11 cellular contexts compared by ENCODE assay signal in genomic region chrX:129983575-129984131, GRCh38. TPM values are rescaled to one million over a fixed set of nuclear protein-coding genes. Genes with fewer than 3 reads are reported as not detected.
DNase-seq lines count a peak whose midpoint lies in the region; ATAC-seq and TF ChIP-seq lines count a peak whose summit lies in the region.
"Had no signal": no experiment of that assay in that cellular context is flagged by ENCODE, and none has a peak within 500 bp of the region (broad histone marks: within the 10 kb centered on the region; RNA-seq: fewer than 3 reads in every experiment).

No MANE protein-coding gene starts in this region.

- no peaks in the 10 kb centered on the region for H3K9me3 Mint-ChIP-seq in chondrocyte (ENCODE audit: low read depth)
- H3K9me3 Mint-ChIP-seq: T-helper 1 cell treated with Interleukin-12 subunit alpha and Interleukin-12 subunit beta and Interleukin-4 antibody, amounts not matched to agents 30 μg/mL and 1 μg/mL, for 36 hours had no signal

- no peaks in the 10 kb centered on the region for H3K36me3 Mint-ChIP-seq in chondrocyte (ENCODE audit: low read depth)
- H3K36me3 Mint-ChIP-seq in T-helper 17 cell (ENCODE audit: low read depth): no peaks in the 10 kb centered on the region

- no peak for TF ChIP-seq RAD21 in Ishikawa (IDR thresholded peaks at IDR 0.05; ENCODE audit: low read depth)

- H3K4me3 ChIP-seq in fibroblast of villous mesenchyme (ENCODE audit: low read depth, low read length): no peak overlapping the region

- H3K27ac Mint-ChIP-seq in chondrocyte (ENCODE audit: unreplicated experiment): no peak overlapping the region
- no peak overlapping the region for H3K27ac Mint-ChIP-seq in T-helper 17 cell
- H3K27ac Mint-ChIP-seq: T-helper 1 cell treated with Interleukin-12 subunit alpha and Interleukin-12 subunit beta and Interleukin-4 antibody, amounts not matched to agents 30 μg/mL and 1 μg/mL, for 36 hours had no signal

- DNase-seq in NCI-H146 (lab: John Stamatoyannopoulos, UW) (peak; percentile 44), NCI-H146 treated with DMSO at 0.1 percent for 48 hours (lab: John Stamatoyannopoulos, UW; ENCODE audit: unreplicated experiment) (no peak), fibroblast of villous mesenchyme (ENCODE audit: low read depth) (peak; percentile 10), sciatic nerve (ENCODE audit: low spot score) (peak; percentile 60), AG08395 (ENCODE audit: low spot score) (no peak), chondrocyte (ENCODE audit: low spot score) (no peak), T-helper 17 cell (no peak)
- DNase-seq: NCI-H446 treated with DMSO at 0.1 percent for 48 hours, occipital lobe had no signal

- TF ChIP-seq EP300 in Ishikawa (IDR thresholded peaks at IDR 0.05; ENCODE audit: borderline replicate concordance): no peak

- ATAC-seq in sciatic nerve (no peak), T-helper 17 cell (no peak)

- H3K4me3 Mint-ChIP-seq in chondrocyte (ENCODE audit: unreplicated experiment) (no peak overlapping the region), T-helper 17 cell (no peak overlapping the region)

- intact Hi-C loops in sciatic nerve (cut with DNase I): no loop called here

- H3K27me3 Mint-ChIP-seq in chondrocyte (ENCODE audit: low read depth): no peaks in the 10 kb centered on the region
- no peaks in the 10 kb centered on the region for H3K27me3 Mint-ChIP-seq in T-helper 17 cell

- TF ChIP-seq CTCF in fibroblast of villous mesenchyme (IDR thresholded peaks at IDR 0.05; ENCODE audit: insufficient read depth, low read depth, low read length): no peak
- no peak for TF ChIP-seq CTCF in chondrocyte (IDR thresholded peaks at IDR 0.05)

- H3K4me1 Mint-ChIP-seq in chondrocyte (ENCODE audit: low read depth) (peaks cover 9% of the 10 kb centered on the region), T-helper 17 cell (peaks cover 24% of the 10 kb centered on the region)

- no peaks in the 10 kb centered on the region for H3K9me3 ChIP-seq in T-helper 17 cell (ENCODE audit: control insufficient read depth, low read length, poor library complexity, severe bottlenecking)

TF ChIP-seq in Ishikawa, 13 proteins besides CTCF, POLR2A, EP300 and RAD21:
- TF ChIP-seq EGR1 (IDR thresholded peaks at IDR 0.05) (no peak), TEAD4 (IDR thresholded peaks at IDR 0.05) (no peak), YY1 (IDR thresholded peaks at IDR 0.05; ENCODE audit: low read depth) (no peak), TCF12 (IDR thresholded peaks at IDR 0.05; ENCODE audit: low read depth) (no peak), FOXM1 (IDR thresholded peaks at IDR 0.05; ENCODE audit: borderline replicate concordance, low read depth) (no peak), CEBPB (IDR thresholded peaks at IDR 0.05) (no peak), ZBTB7A (IDR thresholded peaks at IDR 0.05; ENCODE audit: low read depth) (0 out of 2 replicates have a peak, but pooled peaks have one; percentile 15), USF1 (IDR thresholded peaks at IDR 0.05) (no peak)

RNA-seq across cellular contexts. Expression of gene BCORL1, which starts 1.2 kb away (rescaled TPM):
- total RNA-seq in fibroblast of villous mesenchyme: 1.3 and 2.6 TPM in 2 replicates
- total RNA-seq in sciatic nerve: 25.1 TPM
- total RNA-seq in chondrocyte: 19.7 to 20.6 TPM (median 20.0 TPM) in 3 replicates
- total RNA-seq in T-helper 17 cell: 10 to 100 TPM in 1 of 2 donors, 1 to 10 TPM in 1; 8.0 to 10.8 TPM

Comparison
In these comparisons a context has a peak if more than half of its experiments do, and no peak if none do; other contexts are left out.
1. DNase-seq: peak in NCI-H146 (single experiment), fibroblast of villous mesenchyme (single experiment) and sciatic nerve (single experiment); none in NCI-H146 treated with DMSO at 0.1 percent for 48 hours (single experiment), AG08395 (single experiment), chondrocyte (single experiment) and T-helper 17 cell (0 of 3).